Comparison of ENCODE assay signal across 9 cellular contexts in genomic region chr13:100573121-100573520, GRCh38. TPM values are rescaled to one million over a fixed set of nuclear protein-coding genes. Genes with fewer than 3 reads are reported as not detected.
DNase-seq lines count a peak whose midpoint lies in the region; ATAC-seq lines count a peak whose summit lies in the region.
"Had no signal": no experiment of that assay in that cellular context is flagged by ENCODE, and none has a peak within 500 bp of the region (broad histone marks: within the 10 kb centered on the region; RNA-seq: fewer than 3 reads in every experiment).

No MANE protein-coding gene starts in this region.

- peak; percentile 61 to 76 (median 68) for DNase-seq in CD4-positive, alpha-beta memory T cell
- DNase-seq in NCI-H748 treated with DMSO at 0.1 percent for 48 hours (lab: John Stamatoyannopoulos, UW): peak; percentile 78
- DNase-seq in activated CD4-positive, alpha-beta T cell treated with anti-CD3 and anti-CD28 coated beads, Interleukin-2, amount 50 U/mL, for 48 hours: peak; percentile 77 to 84
- peak; percentile 61 to 64 (median 61) for DNase-seq in effector memory CD8-positive, alpha-beta T cell
- DNase-seq in middle frontal gyrus (ENCODE audit: extremely low spot score, low spot score): peak; percentile 52
- DNase-seq in stimulated activated CD8-positive, alpha-beta memory T cell treated with anti-CD3 and anti-CD28 coated beads, Interleukin-7, amount 100 ng/mL, for 48 hours (ENCODE audit: extremely low read depth in 1 of 2, low read depth in 1 of 2): peak; percentile 23 to 59

- H3K36me3 Mint-ChIP-seq in CD4-positive, alpha-beta memory T cell: peaks cover 8 to 17% of the 10 kb centered on the region in 2 donors
- no peaks in the 10 kb centered on the region for H3K36me3 Mint-ChIP-seq in effector memory CD8-positive, alpha-beta T cell (ENCODE audit: insufficient read depth)

- H3K9me3 Mint-ChIP-seq in CD4-positive, alpha-beta memory T cell: no peaks in the 10 kb centered on the region
- no peaks in the 10 kb centered on the region for H3K9me3 Mint-ChIP-seq in effector memory CD8-positive, alpha-beta T cell
- H3K9me3 Mint-ChIP-seq: activated naive CD4-positive, alpha-beta T cell treated with anti-CD3 and anti-CD28 coated beads, Interleukin-2, amount 50 U/mL, for 24 hours had no signal

- H3K27me3 Mint-ChIP-seq in CD4-positive, alpha-beta memory T cell: no peaks in the 10 kb centered on the region
- no peaks in the 10 kb centered on the region for H3K27me3 Mint-ChIP-seq in effector memory CD8-positive, alpha-beta T cell
- H3K27me3 Mint-ChIP-seq: activated naive CD4-positive, alpha-beta T cell treated with anti-CD3 and anti-CD28 coated beads, Interleukin-2, amount 50 U/mL, for 24 hours had no signal

- ATAC-seq in GM19395 (IDR thresholded peaks at IDR 0.05; ENCODE audit: unreplicated experiment) (peak; percentile 98), HG03460 (IDR thresholded peaks at IDR 0.05; ENCODE audit: unreplicated experiment) (peak; percentile 93)
- peak; percentile 88 for ATAC-seq in effector memory CD8-positive, alpha-beta T cell (replicated peaks)

- H3K4me3 ChIP-seq in CD4-positive, alpha-beta memory T cell (ENCODE audit: low read length in 2 of 2): no peak overlapping the region

- no peak overlapping the region for H3K4me3 Mint-ChIP-seq in CD4-positive, alpha-beta memory T cell
- H3K4me3 Mint-ChIP-seq in effector memory CD8-positive, alpha-beta T cell: no peak overlapping the region
- H3K4me3 Mint-ChIP-seq: activated naive CD4-positive, alpha-beta T cell treated with anti-CD3 and anti-CD28 coated beads, Interleukin-2, amount 50 U/mL, for 24 hours had no signal

- CTCF ChIA-PET in CD4-positive, alpha-beta memory T cell (lab: Charles Lee; ENCODE audit: partially characterized antibody): interaction anchor here (0.6 to 7.1 kb wide), 30 partner anchors 9 to 917 kb away, joined by 3 to 182 read pairs (median 4); partner anchors contain the start of genes GGACT and TMTC4

- peaks cover 11% of the 10 kb centered on the region for H3K4me1 ChIP-seq in CD4-positive, alpha-beta memory T cell (ENCODE audit: insufficient read depth, low read length)

- H3K36me3 ChIP-seq in CD4-positive, alpha-beta memory T cell (ENCODE audit: insufficient read depth, low read length): no peaks in the 10 kb centered on the region

- intact Hi-C loops in CD4-positive, alpha-beta memory T cell (cut with micrococcal nuclease): loop anchor here (1.0 kb wide), 3 partner anchors 15 to 554 kb away; partner anchors contain the start of gene GGACT

- H3K27ac ChIP-seq in CD4-positive, alpha-beta memory T cell (ENCODE audit: low read depth, low read length): no peak overlapping the region

- no peak overlapping the region for H3K27ac Mint-ChIP-seq in CD4-positive, alpha-beta memory T cell
- peak overlapping the region in 1 of 2 donors; percentile 17 for H3K27ac Mint-ChIP-seq in effector memory CD8-positive, alpha-beta T cell
- H3K27ac Mint-ChIP-seq: activated naive CD4-positive, alpha-beta T cell treated with anti-CD3 and anti-CD28 coated beads, Interleukin-2, amount 50 U/mL, for 24 hours had no signal

- H3K9me3 ChIP-seq in CD4-positive, alpha-beta memory T cell (ENCODE audit: control insufficient read depth in 1 of 2, low read length in 2 of 2): no peaks in the 10 kb centered on the region

- H3K27me3 ChIP-seq in CD4-positive, alpha-beta memory T cell (ENCODE audit: insufficient read depth, low read length): no peaks in the 10 kb centered on the region

- H3K4me1 Mint-ChIP-seq in CD4-positive, alpha-beta memory T cell: peaks cover 12 to 28% (median 16%) of the 10 kb centered on the region in 4 donors
- H3K4me1 Mint-ChIP-seq in effector memory CD8-positive, alpha-beta T cell (ENCODE audit: low read depth in 2 of 2): peaks cover 10 to 21% of the 10 kb centered on the region in 2 donors

- POLR2A ChIA-PET in CD4-positive, alpha-beta memory T cell (lab: Charles Lee; ENCODE audit: partially characterized antibody): interaction anchor here (0.9 to 3.1 kb wide), 6 partner anchors 9 to 917 kb away, joined by 3 to 22 read pairs (median 3); partner anchors contain the start of genes GGACT and TMTC4

RNA-seq across cellular contexts. Expression of gene GGACT, which starts 15.5 kb away (rescaled TPM):
- 1 to 10 TPM; 6.7 to 9.6 TPM for total RNA-seq in CD4-positive, alpha-beta memory T cell
- polyA plus RNA-seq in CD4-positive, alpha-beta memory T cell: 1 to 10 TPM; 4.4 to 7.7 TPM
